ENCODE assay signal across 2 cellular contexts in genomic region chr18:5061785-5062184, GRCh38.
TF ChIP-seq lines count a peak whose summit lies in the region.

No MANE protein-coding gene starts in this region.

TF ChIP-seq in HepG2, 621 proteins besides CTCF, POLR2A, EP300 and RAD21 (continued from another document):
- TF ChIP-seq ZBTB33 (CRISPR knock-in tag; IDR thresholded peaks at IDR 0.05) (no peak), RAD51 (IDR thresholded peaks at IDR 0.05; ENCODE audit: borderline replicate concordance) (no peak), ZMAT5 (CRISPR knock-in tag; IDR thresholded peaks at IDR 0.05; ENCODE audit: borderline replicate concordance, low read depth) (no peak), RFX3 (CRISPR knock-in tag; IDR thresholded peaks at IDR 0.05) (no peak), ZNF101 (CRISPR knock-in tag; IDR thresholded peaks at IDR 0.05; ENCODE audit: borderline replicate concordance, low read depth) (no peak), SMYD3 (CRISPR knock-in tag; IDR thresholded peaks at IDR 0.05) (no peak), TOE1 (CRISPR knock-in tag; IDR thresholded peaks at IDR 0.05) (no peak), HOXD1 (CRISPR knock-in tag; IDR thresholded peaks at IDR 0.05) (no peak), ZNF276 (CRISPR knock-in tag; IDR thresholded peaks at IDR 0.05; ENCODE audit: low read depth) (no peak), ZNF713 (CRISPR knock-in tag; IDR thresholded peaks at IDR 0.05) (no peak), SOX13 (IDR thresholded peaks at IDR 0.05) (no peak), SOX13 (CRISPR knock-in tag; conservative IDR thresholded peaks at IDR 0.05 in 1 of 2, IDR thresholded peaks at IDR 0.05 in 1 of 2) (no peak), ZNF720 (CRISPR knock-in tag; IDR thresholded peaks at IDR 0.05) (no peak), MAFF (IDR thresholded peaks at IDR 0.05; ENCODE audit: low read depth, low read length) (peak; percentile 87), JUND (CRISPR knock-in tag; IDR thresholded peaks at IDR 0.05) (no peak), MAFK (conservative IDR thresholded peaks at IDR 0.05 in 1 of 2, IDR thresholded peaks at IDR 0.05 in 1 of 2; ENCODE audit: low read length in 2 of 2) (peak; percentile 83 to 93)

TF ChIP-seq in K562, 482 proteins besides CTCF, POLR2A, EP300 and RAD21 (continued from another document and continues in another):
- TF ChIP-seq AFF1 (IDR thresholded peaks at IDR 0.05; ENCODE audit: low read depth in 1 of 2, partially characterized antibody in 2 of 2) (no peak), MGA (IDR thresholded peaks at IDR 0.05) (no peak), GTF2E2 (tag; IDR thresholded peaks at IDR 0.05) (no peak), MED1 (CRISPR knock-in tag; IDR thresholded peaks at IDR 0.05; ENCODE audit: borderline replicate concordance) (no peak), ELF2 (CRISPR knock-in tag; IDR thresholded peaks at IDR 0.05) (no peak), THAP7 (CRISPR knock-in tag; IDR thresholded peaks at IDR 0.05) (no peak), ARID2 (IDR thresholded peaks at IDR 0.05) (no peak), ZNF668 (CRISPR knock-in tag; IDR thresholded peaks at IDR 0.05) (no peak), ZNF696 (CRISPR knock-in tag; conservative IDR thresholded peaks at IDR 0.05) (no peak), ZBTB17 (CRISPR knock-in tag; IDR thresholded peaks at IDR 0.05) (no peak), STAT5A (IDR thresholded peaks at IDR 0.05; ENCODE audit: borderline replicate concordance, low read length) (no peak), ZNF561 (CRISPR knock-in tag; conservative IDR thresholded peaks at IDR 0.05) (no peak), SMC3 (conservative IDR thresholded peaks at IDR 0.05; ENCODE audit: insufficient read depth, low read depth, low read length) (no peak), KLF1 (tag; IDR thresholded peaks at IDR 0.05) (no peak), TRIM28 (IDR thresholded peaks at IDR 0.05) (no peak), RNF219 (CRISPR knock-in tag; IDR thresholded peaks at IDR 0.05) (no peak), RERE (CRISPR knock-in tag; IDR thresholded peaks at IDR 0.05; ENCODE audit: borderline replicate concordance) (no peak), NR1H2 (CRISPR knock-in tag; IDR thresholded peaks at IDR 0.05) (no peak), C11orf30 (IDR thresholded peaks at IDR 0.05; ENCODE audit: low read depth) (peak; percentile 48; the same call in 1 of the 2 replicates)
